Comparison of ENCODE assay signal across 10 cellular contexts in genomic region chr13:98978280-98978679, GRCh38. TPM values are rescaled to one million over a fixed set of nuclear protein-coding genes. Genes with fewer than 3 reads are reported as not detected.
A peak's percentile ranks its signal among the peaks of the same experiment; 100 is the strongest.
DNase-seq lines count a peak whose midpoint lies in the region; ATAC-seq, FAIRE-seq and TF ChIP-seq lines count a peak whose summit lies in the region.
"Had no signal": no experiment of that assay in that cellular context is flagged by ENCODE, and none has a peak within 500 bp of the region (broad histone marks: within the 10 kb centered on the region; RNA-seq: fewer than 3 reads in every experiment).

No MANE protein-coding gene starts in this region.

- intact Hi-C loops in K562 (cut with micrococcal nuclease): no loop called here

- H3K9me1 ChIP-seq in K562 (ENCODE audit: control insufficient read depth, insufficient read depth, low read length): peaks cover 3% of the 10 kb centered on the region

- 56% methylated on average over 3 of the region's 3 CpGs for WGBS in K562 (ENCODE audit: insufficient coverage, low coverage, missing lambda C conversion rate)
- WGBS in hepatocyte (ENCODE audit: low lambda C conversion rate, missing lambda C conversion rate): 50% methylated on average over 3 of the region's 3 CpGs
- WGBS in smooth muscle cell (ENCODE audit: low lambda C conversion rate): 32% methylated on average over 3 of the region's 3 CpGs

- H4K20me1 ChIP-seq in K562 (replicated peaks; ENCODE audit: control insufficient read depth, insufficient read depth, low read length): no peaks in the 10 kb centered on the region
- H4K20me1 ChIP-seq in hepatocyte (ENCODE audit: insufficient read depth, poor library complexity, severe bottlenecking): no peaks in the 10 kb centered on the region
- H4K20me1 ChIP-seq in smooth muscle cell (ENCODE audit: low read depth): no peaks in the 10 kb centered on the region

- H3K36me3 ChIP-seq in K562 (ENCODE audit: control insufficient read depth, insufficient read depth, low read length): no peaks in the 10 kb centered on the region; the same call in 2 of the 3 replicates
- no peaks in the 10 kb centered on the region for H3K36me3 ChIP-seq in hepatocyte (replicated peaks; ENCODE audit: insufficient read depth, low read depth)
- H3K36me3 ChIP-seq in smooth muscle cell (ENCODE audit: low read depth): no peaks in the 10 kb centered on the region

- H3K27ac ChIP-seq in K562 (ENCODE audit: extremely low read depth, low read depth, low read length) (no peak overlapping the region), hepatocyte (no peak overlapping the region), smooth muscle cell (ENCODE audit: low read depth) (peak overlapping the region; percentile 70)

- ATAC-seq in K562: no peak
- ATAC-seq in GM19467 (IDR thresholded peaks at IDR 0.05; ENCODE audit: unreplicated experiment): no peak

- CTCF ChIA-PET in K562 (lab: Yijun Ruan, JAX; ENCODE audit: low intra/inter-chr PET ratio): no interaction called here

- H3K27me3 ChIP-seq in K562 (ENCODE audit: control insufficient read depth in 2 of 2, insufficient read depth in 2 of 2, low read length in 2 of 2): no peaks in the 10 kb centered on the region
- no peaks in the 10 kb centered on the region for H3K27me3 ChIP-seq in hepatocyte
- H3K27me3 ChIP-seq in smooth muscle cell (ENCODE audit: low read depth): no peaks in the 10 kb centered on the region

- H3F3A ChIP-seq in smooth muscle cell (ENCODE audit: low read depth): peaks cover 18% of the 10 kb centered on the region

- H3K9me2 ChIP-seq in hepatocyte (replicated peaks; ENCODE audit: insufficient read depth): no peaks in the 10 kb centered on the region

- peaks cover 16 to 31% of the 10 kb centered on the region in 2 experiments; a peak in 4 of 5 replicates for H3K4me1 ChIP-seq in K562 (replicated peaks in 1 of 2; ENCODE audit: control insufficient read depth in 2 of 2, insufficient read depth in 2 of 2, low read length in 2 of 2)
- H3K4me1 ChIP-seq in hepatocyte (ENCODE audit: insufficient read depth): peaks cover 22% of the 10 kb centered on the region
- peaks cover 27% of the 10 kb centered on the region for H3K4me1 ChIP-seq in smooth muscle cell (ENCODE audit: low read depth)

- no peak overlapping the region for H3K4me3 ChIP-seq in K562
- H3K4me3 ChIP-seq in hepatocyte: no peak overlapping the region
- peak overlapping the region; percentile 35 for H3K4me3 ChIP-seq in smooth muscle cell

- no peak for TF ChIP-seq CTCF in K562 (IDR thresholded peaks at IDR 0.05 in 2 of 3, conservative IDR thresholded peaks at IDR 0.05 in 1 of 3; ENCODE audit: insufficient read depth in 2 of 3, low read depth in 1 of 3, low read length in 3 of 3)
- no peak for TF ChIP-seq CTCF in hepatocyte (IDR thresholded peaks at IDR 0.05; ENCODE audit: poor library complexity)
- no peak for TF ChIP-seq CTCF in smooth muscle cell (IDR thresholded peaks at IDR 0.05; ENCODE audit: borderline replicate concordance, insufficient read depth, poor library complexity, severe bottlenecking)

- H3K9ac ChIP-seq in K562 (ENCODE audit: insufficient read depth in 1 of 2, low read depth in 2 of 2, low read length in 2 of 2) (no peak overlapping the region), smooth muscle cell (ENCODE audit: low read depth) (peak overlapping the region; percentile 10)

- H3K79me2 ChIP-seq in K562 (ENCODE audit: control insufficient read depth, insufficient read depth, low read length) (peaks cover 13% of the 10 kb centered on the region; the same call in 2 of the 3 replicates), hepatocyte (no peaks in the 10 kb centered on the region), smooth muscle cell (ENCODE audit: low read depth) (no peaks in the 10 kb centered on the region)

- H2AFZ ChIP-seq in K562 (ENCODE audit: low read depth, low read length) (no peak overlapping the region), hepatocyte (peak overlapping the region; percentile 28), smooth muscle cell (ENCODE audit: low read depth) (no peak overlapping the region)

- peak; percentile 90 for DNase-seq in HCEC 1CT
- DNase-seq in K562 (ENCODE audit: extremely low read depth in 1 of 4, low spot score in 3 of 4): no peak
- no peak for DNase-seq in hepatocyte (ENCODE audit: low spot score)
- no peak for DNase-seq in smooth muscle cell (lab: John Stamatoyannopoulos, UW; ENCODE audit: unreplicated experiment)
- no peak for DNase-seq in MV-4-11 (lab: John Stamatoyannopoulos, UW)
- DNase-seq in DMS 273 (lab: John Stamatoyannopoulos, UW; ENCODE audit: unreplicated experiment): no peak
- no peak for DNase-seq in HuH-7 (ENCODE audit: low spot score)
- DNase-seq: activated naive CD8-positive, alpha-beta T cell treated with anti-CD3 and anti-CD28 coated beads, Interleukin-2, amount 10 ng/mL, durations not matched to agents 7 days and 5 days had no signal

- BruUV-seq in K562 (replicated peaks; lab: Mats Ljungman, UMichigan): no TSS peak

- H3K9me3 ChIP-seq in K562 (replicated peaks; ENCODE audit: control insufficient read depth, insufficient read depth, low read depth, low read length): no peaks in the 10 kb centered on the region
- H3K9me3 ChIP-seq in hepatocyte (ENCODE audit: low read depth): no peaks in the 10 kb centered on the region
- H3K9me3 ChIP-seq in smooth muscle cell (replicated peaks; ENCODE audit: low read depth): no peaks in the 10 kb centered on the region

- in situ Hi-C loops in K562 (cut with MboI): no loop called here

- no peak for TF ChIP-seq RAD21 in K562 (CRISPR knock-in tag; conservative IDR thresholded peaks at IDR 0.05 in 1 of 2, IDR thresholded peaks at IDR 0.05 in 1 of 2)

- no peak for TF ChIP-seq POLR2A in K562 (conservative IDR thresholded peaks at IDR 0.05)

- no peak for TF ChIP-seq EP300 in K562 (IDR thresholded peaks at IDR 0.05; ENCODE audit: low read length)

- POLR2A ChIA-PET in K562 (lab: Yijun Ruan, JAX): no interaction called here

- FAIRE-seq in K562 (lab: Jason Lieb, UNC): peak; percentile 15
- FAIRE-seq: GM12892 had no signal

- H3K4me2 ChIP-seq in K562 (ENCODE audit: insufficient read depth, low read length) (no peak overlapping the region), hepatocyte (peak overlapping the region; percentile 70), smooth muscle cell (peak overlapping the region; percentile 83)

TF ChIP-seq in K562, 482 proteins besides CTCF, POLR2A, EP300 and RAD21:
- no peak for TF ChIP-seq ELF4 (CRISPR knock-in tag; IDR thresholded peaks at IDR 0.05)
- TF ChIP-seq, protein P1, sequence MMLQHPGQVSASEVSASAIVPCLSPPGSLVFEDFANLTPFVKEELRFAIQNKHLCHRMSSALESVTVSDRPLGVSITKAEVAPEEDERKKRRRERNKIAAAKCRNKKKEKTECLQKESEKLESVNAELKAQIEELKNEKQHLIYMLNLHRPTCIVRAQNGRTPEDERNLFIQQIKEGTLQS (IDR thresholded peaks at IDR 0.05): peak; percentile 48; the same call in 1 of the 2 replicates
- TF ChIP-seq, protein P1 (CRISPR knock-in tag; conservative IDR thresholded peaks at IDR 0.05): no peak

RNA-seq across cellular contexts. Expression of gene DOCK9, which starts 0.4 kb away (rescaled TPM):
- 36.2 and 116 TPM in 2 replicates for total RNA-seq in K562 (2011; cell fraction: chromatin; rRNA removed; ENCODE audit: low replicate concordance)
- total RNA-seq in K562 (2011; cell fraction: nucleolus; rRNA removed): 22.8 and 26.2 TPM in 2 replicates
- 35.1 and 50.0 TPM in 2 replicates for total RNA-seq in K562 (2011; cell fraction: nucleoplasm; rRNA removed)
- total RNA-seq in K562 (2014; rRNA removed): 10.4 and 12.9 TPM in 2 replicates
- 16.7 and 18.1 TPM in 2 replicates for total RNA-seq in K562 (2014; rRNA removed; fragmentation: Illumina TruSeq; extraction: Trizol)
- 18.3 and 20.9 TPM in 2 replicates for total RNA-seq in K562 (2015; rRNA removed; fragmentation: Illumina TruSeq; extraction: Trizol)
- total RNA-seq in K562 (2021): 19.2 and 24.8 TPM in 2 replicates
- polyA plus RNA-seq in K562 (2011; rRNA removed): 18.5 and 25.3 TPM in 2 replicates
- polyA plus RNA-seq in K562 (2011; cell fraction: cytosol; rRNA removed): 11.6 and 20.0 TPM in 2 replicates
- 28.1 and 44.6 TPM in 2 replicates for polyA plus RNA-seq in K562 (2011; cell fraction: nucleus; rRNA removed)
- 15.8 and 18.9 TPM in 2 replicates for polyA plus RNA-seq in K562 (2012)
- 20.9 and 21.2 TPM in 2 replicates for polyA plus RNA-seq in K562 (2014; fragmentation: Illumina TruSeq; extraction: Trizol)
- polyA plus RNA-seq in K562 (2014; fragmentation: Nextera tagmentation; extraction: Ambion mirVana): 1 to 10 TPM; 3.5 to 5.1 TPM
- polyA plus RNA-seq in K562 (2014; rRNA removed): 12.4 and 18.3 TPM in 2 replicates
- polyA minus RNA-seq in K562 (2011; rRNA and poly(A)+ RNA removed): 33.3 and 52.3 TPM in 2 replicates
- polyA minus RNA-seq in K562 (2011; cell fraction: cytosol; rRNA and poly(A)+ RNA removed): 15.1 and 22.1 TPM in 2 replicates
- polyA minus RNA-seq in K562 (2011; cell fraction: nucleus; rRNA and poly(A)+ RNA removed): 43.5 and 43.9 TPM in 2 replicates
- total RNA-seq in hepatocyte: 25.1 and 38.9 TPM in 2 replicates
- polyA plus RNA-seq in hepatocyte: 16.4 and 23.6 TPM in 2 replicates
- 25.1 and 42.0 TPM in 2 replicates for total RNA-seq in smooth muscle cell
- polyA plus RNA-seq in smooth muscle cell: 5.7 and 19.5 TPM in 2 replicates
